18 cellular contexts compared by ENCODE assay signal in the genomic region with DNA sequence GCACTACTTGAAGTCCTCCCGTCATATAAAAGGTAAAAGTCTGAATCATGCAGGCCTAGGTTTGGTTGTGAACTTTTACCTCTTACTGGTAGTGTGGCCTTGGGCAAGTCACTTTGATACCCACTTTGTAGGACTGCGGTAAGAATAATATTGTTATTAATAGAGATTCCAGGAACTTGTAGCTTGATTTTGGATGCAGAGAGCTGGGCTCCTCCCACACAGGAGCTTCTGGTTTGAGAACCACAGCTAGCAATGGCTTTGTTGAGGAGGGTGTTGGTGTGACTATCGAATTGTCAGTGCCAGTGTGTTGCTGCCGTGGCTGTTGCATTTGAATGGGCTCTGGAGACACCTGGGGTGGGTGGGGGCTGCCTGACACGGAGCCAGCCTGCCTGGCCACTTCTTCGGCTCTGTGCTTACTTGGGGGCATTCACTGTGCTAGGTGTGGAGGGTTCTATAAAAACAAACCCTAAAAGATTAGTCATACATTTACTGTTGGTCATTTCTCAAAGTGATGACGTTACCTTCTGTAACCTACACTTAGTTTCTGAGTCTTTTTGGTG. TPM values are rescaled to one million over a fixed set of nuclear protein-coding genes. Genes with fewer than 3 reads are reported as not detected.
DNase-seq lines count a peak whose midpoint lies in the region; ATAC-seq, FAIRE-seq and TF ChIP-seq lines count a peak whose summit lies in the region.
"Had no signal": no experiment of that assay in that cellular context is flagged by ENCODE, and none has a peak within 500 bp of the region (broad histone marks: within the 10 kb centered on the region; RNA-seq: fewer than 3 reads in every experiment).

No MANE protein-coding gene starts in this region.

- intact Hi-C loops in K562 (cut with micrococcal nuclease): no loop called here
- intact Hi-C loops in mucosa of descending colon (cut with DNase I, micrococcal nuclease): no loop called here
- intact Hi-C loops in lower lobe of right lung (cut with DNase I): no loop called here

- H3K4me1 ChIP-seq in K562 (replicated peaks in 1 of 2; ENCODE audit: control insufficient read depth in 2 of 2, insufficient read depth in 2 of 2, low read length in 2 of 2) (peaks cover 3% of the 10 kb centered on the region in 2 experiments), mucosa of descending colon (ENCODE audit: low read depth) (peaks cover 55% of the 10 kb centered on the region), lower lobe of right lung (peaks cover 56% of the 10 kb centered on the region)

- no peak for TF ChIP-seq EP300 in K562 (IDR thresholded peaks at IDR 0.05; ENCODE audit: low read length)

- no peak for TF ChIP-seq RAD21 in K562 (CRISPR knock-in tag; conservative IDR thresholded peaks at IDR 0.05 in 1 of 2, IDR thresholded peaks at IDR 0.05 in 1 of 2)

- CTCF ChIA-PET in K562 (lab: Yijun Ruan, JAX; ENCODE audit: low intra/inter-chr PET ratio): no interaction called here

- 12% methylated on average over 7 of the region's 7 CpGs for WGBS in K562 (ENCODE audit: insufficient coverage, low coverage, missing lambda C conversion rate)

- H3K9ac ChIP-seq in K562 (ENCODE audit: insufficient read depth in 1 of 2, low read depth in 2 of 2, low read length in 2 of 2): no peak overlapping the region
- H3K9ac ChIP-seq: BLaER1 treated with 17β-estradiol and CSF1 and Interleukin-3, amounts not matched to agents 10 nM and 100 nM had no signal

- no peak overlapping the region for H2AFZ ChIP-seq in K562 (ENCODE audit: low read depth, low read length)

- H3K27ac ChIP-seq in K562 (ENCODE audit: extremely low read depth, low read depth, low read length): no peak overlapping the region
- H3K27ac ChIP-seq in lower lobe of right lung: no peak overlapping the region
- H3K27ac ChIP-seq: BLaER1 treated with 17β-estradiol and CSF1 and Interleukin-3, amounts not matched to agents 10 nM and 100 nM; cardiac muscle cell; left lung; right atrium auricular region; upper lobe of right lung had no signal

- FAIRE-seq in K562 (lab: Jason Lieb, UNC): no peak

- BruUV-seq in K562 (replicated peaks; lab: Mats Ljungman, UMichigan): no TSS peak

- DNase-seq in ELR (ENCODE audit: low read depth) (peak; percentile 43), HT1080 (ENCODE audit: low read depth) (peak; percentile 69), K562 (ENCODE audit: extremely low read depth in 1 of 4, low spot score in 3 of 4) (no peak), mucosa of descending colon (peak in 1 of 3 donors; percentile 59), foreskin fibroblast (no peak), lower lobe of right lung (no peak)
- DNase-seq: activated naive CD4-positive, alpha-beta T cell treated with anti-CD3 and anti-CD28 coated beads for 36 hours; DND-41; naive thymus-derived CD8-positive, alpha-beta T cell; NCI-H1417 treated with DMSO at 0.1 percent for 48 hours; stimulated activated CD4-positive, alpha-beta T cell treated with anti-CD3 and anti-CD28 coated beads, Interleukin-2, amount 100 ng/mL, for 24 hours; stimulated activated CD8-positive, alpha-beta memory T cell treated with anti-CD3 and anti-CD28 coated beads, Interleukin-4, amount 100 ng/mL, for 48 hours; upper lobe of right lung had no signal

- no peak overlapping the region for H3K4me2 ChIP-seq in K562 (ENCODE audit: insufficient read depth, low read length)

- H4K20me1 ChIP-seq in K562 (replicated peaks; ENCODE audit: control insufficient read depth, insufficient read depth, low read length): no peaks in the 10 kb centered on the region; the same call in 1 of the 2 replicates

- TF ChIP-seq POLR2A in K562 (conservative IDR thresholded peaks at IDR 0.05): no peak

- H3K27me3 ChIP-seq in K562 (ENCODE audit: control insufficient read depth in 2 of 2, insufficient read depth in 2 of 2, low read length in 2 of 2) (peaks cover 4 to 49% of the 10 kb centered on the region in 2 experiments), lower lobe of right lung (ENCODE audit: low read depth) (no peaks in the 10 kb centered on the region)
- H3K27me3 ChIP-seq: BLaER1 treated with 17β-estradiol and CSF1 and Interleukin-3, amounts not matched to agents 10 nM and 100 nM; cardiac muscle cell; left lung; right atrium auricular region; upper lobe of right lung had no signal

- ATAC-seq in K562 (peak; percentile 42; the same call in 2 of the 3 replicates), mucosa of descending colon (peak; percentile 63), HG03457 (IDR thresholded peaks at IDR 0.05; ENCODE audit: unreplicated experiment) (no peak), lower lobe of right lung (no peak)
- ATAC-seq: left lung; naive thymus-derived CD8-positive, alpha-beta T cell; upper lobe of right lung had no signal

- H3K9me1 ChIP-seq in K562 (ENCODE audit: control insufficient read depth, insufficient read depth, low read length): no peaks in the 10 kb centered on the region

- POLR2A ChIA-PET in K562 (lab: Yijun Ruan, JAX): no interaction called here

- no peaks in the 10 kb centered on the region for H3K36me3 ChIP-seq in K562 (ENCODE audit: control insufficient read depth, insufficient read depth, low read length)
- no peaks in the 10 kb centered on the region for H3K36me3 ChIP-seq in mucosa of descending colon (ENCODE audit: low read depth)
- H3K36me3 ChIP-seq in lower lobe of right lung: no peaks in the 10 kb centered on the region
- H3K36me3 ChIP-seq: cardiac muscle cell, left lung, right atrium auricular region, upper lobe of right lung had no signal

- TF ChIP-seq CTCF in K562 (IDR thresholded peaks at IDR 0.05 in 2 of 3, conservative IDR thresholded peaks at IDR 0.05 in 1 of 3; ENCODE audit: insufficient read depth in 2 of 3, low read depth in 1 of 3, low read length in 3 of 3): no peak
- no peak for TF ChIP-seq CTCF in mucosa of descending colon (IDR thresholded peaks at IDR 0.05)
- TF ChIP-seq CTCF in foreskin fibroblast (IDR thresholded peaks at IDR 0.05; ENCODE audit: low read depth, low read length): no peak
- no peak for TF ChIP-seq CTCF in lower lobe of right lung (IDR thresholded peaks at IDR 0.05)

- H3K79me2 ChIP-seq in K562 (ENCODE audit: control insufficient read depth, insufficient read depth, low read length): no peaks in the 10 kb centered on the region

- in situ Hi-C loops in K562 (cut with MboI): no loop called here

- H3K9me3 ChIP-seq in K562 (replicated peaks; ENCODE audit: control insufficient read depth, insufficient read depth, low read depth, low read length) (no peaks in the 10 kb centered on the region), mucosa of descending colon (no peaks in the 10 kb centered on the region), lower lobe of right lung (no peaks in the 10 kb centered on the region)
- H3K9me3 ChIP-seq: left lung, right atrium auricular region, upper lobe of right lung had no signal

- no peak overlapping the region for H3K4me3 ChIP-seq in K562
- H3K4me3 ChIP-seq in mucosa of descending colon: no peak overlapping the region
- no peak overlapping the region for H3K4me3 ChIP-seq in foreskin fibroblast (ENCODE audit: low read depth in 1 of 2, low read length in 2 of 2)
- H3K4me3 ChIP-seq in lower lobe of right lung: no peak overlapping the region
- H3K4me3 ChIP-seq: BLaER1 treated with 17β-estradiol and CSF1 and Interleukin-3, amounts not matched to agents 10 nM and 100 nM; cardiac muscle cell; left lung; right atrium auricular region; upper lobe of right lung had no signal

TF ChIP-seq in K562, 482 proteins besides CTCF, POLR2A, EP300 and RAD21:
- TF ChIP-seq, protein P1, sequence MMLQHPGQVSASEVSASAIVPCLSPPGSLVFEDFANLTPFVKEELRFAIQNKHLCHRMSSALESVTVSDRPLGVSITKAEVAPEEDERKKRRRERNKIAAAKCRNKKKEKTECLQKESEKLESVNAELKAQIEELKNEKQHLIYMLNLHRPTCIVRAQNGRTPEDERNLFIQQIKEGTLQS (IDR thresholded peaks at IDR 0.05): peak; percentile 69; the same call in 1 of the 2 replicates
- TF ChIP-seq, protein P1 (CRISPR knock-in tag; conservative IDR thresholded peaks at IDR 0.05): no peak
- TF ChIP-seq XRCC3 (IDR thresholded peaks at IDR 0.05): no peak
- TF ChIP-seq KLF10 (CRISPR knock-in tag; IDR thresholded peaks at IDR 0.05): no peak
- no peak for TF ChIP-seq ATF1 (CRISPR knock-in tag; IDR thresholded peaks at IDR 0.05)
- TF ChIP-seq ATF1 (tag; IDR thresholded peaks at IDR 0.05): 0 out of 2 replicates have a peak, but pooled peaks have one; percentile 11
- no peak for TF ChIP-seq NFIC (IDR thresholded peaks at IDR 0.05)
TF ChIP-seq in K562: peak in this region for 2.

RNA-seq across cellular contexts. Expression of gene ASAP2, which starts 38.5 kb away (rescaled TPM):
- 16.2 and 24.0 TPM in 2 replicates for total RNA-seq in HT1080 (2014; rRNA removed; shearing (Covaris generic))
- polyA plus RNA-seq in HT1080 (2015; cell fraction: cytosol; rRNA removed): 43.2 and 59.1 TPM in 2 replicates
- 120 and 138 TPM in 2 replicates for polyA plus RNA-seq in HT1080 (2015; cell fraction: nucleus; rRNA removed)
- 10.7 and 26.2 TPM in 2 replicates for total RNA-seq in K562 (2011; cell fraction: chromatin; rRNA removed; ENCODE audit: low replicate concordance)
- 4.8 and 8.2 TPM in 2 replicates for total RNA-seq in K562 (2011; cell fraction: nucleolus; rRNA removed)
- total RNA-seq in K562 (2011; cell fraction: nucleoplasm; rRNA removed): 11.8 and 12.5 TPM in 2 replicates
- total RNA-seq in K562 (2014; rRNA removed) (2.1 and 2.3 TPM in 2 replicates), K562 (2014; rRNA removed; fragmentation: Illumina TruSeq; extraction: Trizol) (3.0 and 3.1 TPM in 2 replicates), K562 (2015; rRNA removed; fragmentation: Illumina TruSeq; extraction: Trizol) (2.3 and 3.2 TPM in 2 replicates), K562 (2021) (4.3 and 5.5 TPM in 2 replicates), mucosa of descending colon (10 to 100 TPM; 50.4 to 84.1 (median 50.5) TPM), lower lobe of right lung (24.3 TPM)
- polyA plus RNA-seq in K562 (2011; rRNA removed) (3.1 and 8.7 TPM in 2 replicates), K562 (2014; fragmentation: Illumina TruSeq; extraction: Trizol) (2.4 and 3.2 TPM in 2 replicates), K562 (2014; fragmentation: Nextera tagmentation; extraction: Ambion mirVana) (under 1 TPM; 0.06 to 0.07 TPM), K562 (2014; rRNA removed) (2.2 and 3.3 TPM in 2 replicates)
- polyA plus RNA-seq in K562 (2011; cell fraction: cytosol; rRNA removed): 1.3 and 5.1 TPM in 2 replicates
- 5.7 and 20.6 TPM in 2 replicates for polyA plus RNA-seq in K562 (2011; cell fraction: nucleus; rRNA removed)
- 2.3 and 2.7 TPM in 2 replicates for polyA plus RNA-seq in K562 (2012)
- 7.4 and 13.7 TPM in 2 replicates for polyA minus RNA-seq in K562 (2011; rRNA and poly(A)+ RNA removed)
- polyA minus RNA-seq in K562 (2011; cell fraction: cytosol; rRNA and poly(A)+ RNA removed): 2.7 and 4.9 TPM in 2 replicates
- 3.9 and 19.9 TPM in 2 replicates for polyA minus RNA-seq in K562 (2011; cell fraction: nucleus; rRNA and poly(A)+ RNA removed)
- total RNA-seq: naive thymus-derived CD8-positive, alpha-beta T cell had no signal
- polyA plus RNA-seq: naive thymus-derived CD8-positive, alpha-beta T cell had no signal

Comparison
In these comparisons a context has a peak if more than half of its experiments do, and no peak if none do; other contexts are left out.
1. DNase-seq: peak in ELR (single experiment) and HT1080 (single experiment); none in K562 (0 of 4), foreskin fibroblast (0 of 2) and lower lobe of right lung (single experiment).
2. ATAC-seq: peak in K562 (single experiment) and mucosa of descending colon (single experiment); none in HG03457 (single experiment) and lower lobe of right lung (0 of 2).